8 cellular contexts compared by ENCODE assay signal in genomic region chrX:15242899-15243555, GRCh38. TPM values are rescaled to one million over a fixed set of nuclear protein-coding genes. Genes with fewer than 3 reads are reported as not detected.
A peak's percentile ranks its signal among the peaks of the same experiment; 100 is the strongest.
DNase-seq lines count a peak whose midpoint lies in the region; ATAC-seq lines count a peak whose summit lies in the region.

No MANE protein-coding gene starts in this region.

- H3K4me3 ChIP-seq in H7 (ENCODE audit: insufficient read depth, low read depth, low read length): no peak overlapping the region

- peaks cover 7% of the 10 kb centered on the region for H3K4me1 Mint-ChIP-seq in activated T-cell treated with anti-CD3 and anti-CD28 coated beads, Interleukin-2, amount 50 U/mL, for 4 hours (ENCODE audit: low read depth)

- no peaks in the 10 kb centered on the region for H3K9me3 Mint-ChIP-seq in activated T-cell treated with anti-CD3 and anti-CD28 coated beads, Interleukin-2, amount 50 U/mL, for 4 hours

- H3K27me3 ChIP-seq in H7 (ENCODE audit: control insufficient read depth, insufficient read depth, low read length): no peaks in the 10 kb centered on the region

- DNase-seq in COR-L47 (lab: John Stamatoyannopoulos, UW): peak; percentile 5
- DNase-seq in H7: peak; percentile 52
- DNase-seq in NCI-H526 treated with DMSO at 0.1 percent for 48 hours (lab: John Stamatoyannopoulos, UW): peak; percentile 85
- peak; percentile 30 for DNase-seq in activated T-cell treated with anti-CD3 and anti-CD28 coated beads, Interleukin-2, amount 50 U/mL, for 4 hours
- DNase-seq in germinal center (ENCODE audit: low spot score): peak; percentile 15
- peak; percentile 11 for DNase-seq in retina
- no peak for DNase-seq in NCI-H187 (lab: John Stamatoyannopoulos, UW)

- no peaks in the 10 kb centered on the region for H3K36me3 Mint-ChIP-seq in activated T-cell treated with anti-CD3 and anti-CD28 coated beads, Interleukin-2, amount 50 U/mL, for 4 hours (ENCODE audit: insufficient read depth)

- no peak overlapping the region for H3K4me3 Mint-ChIP-seq in activated T-cell treated with anti-CD3 and anti-CD28 coated beads, Interleukin-2, amount 50 U/mL, for 4 hours

- ATAC-seq in activated T-cell treated with anti-CD3 and anti-CD28 coated beads, Interleukin-2, amount 50 U/mL, for 4 hours: no peak
- ATAC-seq in GM18909 (IDR thresholded peaks at IDR 0.05; ENCODE audit: poor library complexity, unreplicated experiment): no peak

- no peaks in the 10 kb centered on the region for H3K27me3 Mint-ChIP-seq in activated T-cell treated with anti-CD3 and anti-CD28 coated beads, Interleukin-2, amount 50 U/mL, for 4 hours (ENCODE audit: low read depth)

- no peaks in the 10 kb centered on the region for H3K36me3 ChIP-seq in H7 (replicated peaks; ENCODE audit: control insufficient read depth, insufficient read depth, low read length)

RNA-seq across cellular contexts. Expression of gene ASB9, which starts 26.9 kb away (rescaled TPM):
- total RNA-seq in H7 (2014; rRNA removed; shearing (Covaris generic)): 2.7 and 2.9 TPM in 2 replicates
- under 1 TPM in 1 of 3 donors, not detected in 2; 0.27 TPM for total RNA-seq in activated T-cell treated with anti-CD3 and anti-CD28 coated beads, Interleukin-2, amount 50 U/mL, for 4 hours

Comparison
In these comparisons a context has a peak if more than half of its experiments do, and no peak if none do; other contexts are left out.
1. DNase-seq: peak in COR-L47 (single experiment), H7 (single experiment), NCI-H526 treated with DMSO at 0.1 percent for 48 hours (single experiment), activated T-cell treated with anti-CD3 and anti-CD28 coated beads, Interleukin-2, amount 50 U/mL, for 4 hours (single experiment), germinal center (single experiment) and retina (single experiment); none in NCI-H187 (0 of 2).